ENCODE assay signal across 1 cellular context in the genomic region with DNA sequence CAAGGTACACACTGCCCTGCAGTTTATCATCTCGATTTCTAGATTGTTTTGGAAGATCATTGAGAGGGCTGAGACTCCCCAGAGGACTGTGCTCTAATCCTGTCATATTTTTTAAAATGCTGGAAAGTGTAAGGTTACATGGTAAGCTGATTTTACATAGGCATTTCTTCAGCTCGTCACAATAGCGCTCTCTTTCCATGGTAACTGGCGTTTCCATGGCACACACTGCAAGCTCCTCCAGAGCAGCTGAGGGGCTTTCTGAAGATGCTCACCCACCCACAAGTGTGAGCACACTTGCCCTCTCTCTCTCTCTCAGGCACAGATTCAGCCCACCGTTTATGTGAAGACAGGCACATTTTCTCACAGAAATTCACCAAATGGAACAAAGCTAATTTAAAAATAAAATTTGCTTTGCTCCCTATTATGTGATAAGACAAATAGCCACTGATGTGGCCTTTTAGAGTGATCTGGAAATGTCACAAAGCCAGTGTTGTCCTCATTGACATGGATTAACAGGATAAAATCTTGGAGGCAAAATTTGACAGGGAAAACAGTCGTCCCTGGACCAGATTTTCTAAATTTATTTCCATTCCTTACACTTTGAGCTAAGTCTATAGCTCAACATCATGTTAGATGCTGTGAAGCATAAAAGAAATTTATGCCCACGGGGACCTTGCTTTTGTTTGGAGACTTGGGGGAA.
TF ChIP-seq lines count a peak whose summit lies in the region.

No MANE protein-coding gene starts in this region.

TF ChIP-seq in GM23338, 12 proteins besides CTCF, POLR2A, EP300 and RAD21 (continued from another document):
- TF ChIP-seq, protein P1, sequence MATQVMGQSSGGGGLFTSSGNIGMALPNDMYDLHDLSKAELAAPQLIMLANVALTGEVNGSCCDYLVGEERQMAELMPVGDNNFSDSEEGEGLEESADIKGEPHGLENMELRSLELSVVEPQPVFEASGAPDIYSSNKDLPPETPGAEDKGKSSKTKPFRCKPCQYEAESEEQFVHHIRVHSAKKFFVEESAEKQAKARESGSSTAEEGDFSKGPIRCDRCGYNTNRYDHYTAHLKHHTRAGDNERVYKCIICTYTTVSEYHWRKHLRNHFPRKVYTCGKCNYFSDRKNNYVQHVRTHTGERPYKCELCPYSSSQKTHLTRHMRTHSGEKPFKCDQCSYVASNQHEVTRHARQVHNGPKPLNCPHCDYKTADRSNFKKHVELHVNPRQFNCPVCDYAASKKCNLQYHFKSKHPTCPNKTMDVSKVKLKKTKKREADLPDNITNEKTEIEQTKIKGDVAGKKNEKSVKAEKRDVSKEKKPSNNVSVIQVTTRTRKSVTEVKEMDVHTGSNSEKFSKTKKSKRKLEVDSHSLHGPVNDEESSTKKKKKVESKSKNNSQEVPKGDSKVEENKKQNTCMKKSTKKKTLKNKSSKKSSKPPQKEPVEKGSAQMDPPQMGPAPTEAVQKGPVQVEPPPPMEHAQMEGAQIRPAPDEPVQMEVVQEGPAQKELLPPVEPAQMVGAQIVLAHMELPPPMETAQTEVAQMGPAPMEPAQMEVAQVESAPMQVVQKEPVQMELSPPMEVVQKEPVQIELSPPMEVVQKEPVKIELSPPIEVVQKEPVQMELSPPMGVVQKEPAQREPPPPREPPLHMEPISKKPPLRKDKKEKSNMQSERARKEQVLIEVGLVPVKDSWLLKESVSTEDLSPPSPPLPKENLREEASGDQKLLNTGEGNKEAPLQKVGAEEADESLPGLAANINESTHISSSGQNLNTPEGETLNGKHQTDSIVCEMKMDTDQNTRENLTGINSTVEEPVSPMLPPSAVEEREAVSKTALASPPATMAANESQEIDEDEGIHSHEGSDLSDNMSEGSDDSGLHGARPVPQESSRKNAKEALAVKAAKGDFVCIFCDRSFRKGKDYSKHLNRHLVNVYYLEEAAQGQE (IDR thresholded peaks at IDR 0.05; ENCODE audit: unreplicated experiment) = no peak
- no peak for TF ChIP-seq JUNB (IDR thresholded peaks at IDR 0.05; ENCODE audit: unreplicated experiment)
- no peak for TF ChIP-seq ZNF114 (CRISPR knock-in tag; IDR thresholded peaks at IDR 0.05)
- TF ChIP-seq EZH2phosphoT487 (IDR thresholded peaks at IDR 0.05; ENCODE audit: unreplicated experiment) = no peak
- TF ChIP-seq, protein P2, sequence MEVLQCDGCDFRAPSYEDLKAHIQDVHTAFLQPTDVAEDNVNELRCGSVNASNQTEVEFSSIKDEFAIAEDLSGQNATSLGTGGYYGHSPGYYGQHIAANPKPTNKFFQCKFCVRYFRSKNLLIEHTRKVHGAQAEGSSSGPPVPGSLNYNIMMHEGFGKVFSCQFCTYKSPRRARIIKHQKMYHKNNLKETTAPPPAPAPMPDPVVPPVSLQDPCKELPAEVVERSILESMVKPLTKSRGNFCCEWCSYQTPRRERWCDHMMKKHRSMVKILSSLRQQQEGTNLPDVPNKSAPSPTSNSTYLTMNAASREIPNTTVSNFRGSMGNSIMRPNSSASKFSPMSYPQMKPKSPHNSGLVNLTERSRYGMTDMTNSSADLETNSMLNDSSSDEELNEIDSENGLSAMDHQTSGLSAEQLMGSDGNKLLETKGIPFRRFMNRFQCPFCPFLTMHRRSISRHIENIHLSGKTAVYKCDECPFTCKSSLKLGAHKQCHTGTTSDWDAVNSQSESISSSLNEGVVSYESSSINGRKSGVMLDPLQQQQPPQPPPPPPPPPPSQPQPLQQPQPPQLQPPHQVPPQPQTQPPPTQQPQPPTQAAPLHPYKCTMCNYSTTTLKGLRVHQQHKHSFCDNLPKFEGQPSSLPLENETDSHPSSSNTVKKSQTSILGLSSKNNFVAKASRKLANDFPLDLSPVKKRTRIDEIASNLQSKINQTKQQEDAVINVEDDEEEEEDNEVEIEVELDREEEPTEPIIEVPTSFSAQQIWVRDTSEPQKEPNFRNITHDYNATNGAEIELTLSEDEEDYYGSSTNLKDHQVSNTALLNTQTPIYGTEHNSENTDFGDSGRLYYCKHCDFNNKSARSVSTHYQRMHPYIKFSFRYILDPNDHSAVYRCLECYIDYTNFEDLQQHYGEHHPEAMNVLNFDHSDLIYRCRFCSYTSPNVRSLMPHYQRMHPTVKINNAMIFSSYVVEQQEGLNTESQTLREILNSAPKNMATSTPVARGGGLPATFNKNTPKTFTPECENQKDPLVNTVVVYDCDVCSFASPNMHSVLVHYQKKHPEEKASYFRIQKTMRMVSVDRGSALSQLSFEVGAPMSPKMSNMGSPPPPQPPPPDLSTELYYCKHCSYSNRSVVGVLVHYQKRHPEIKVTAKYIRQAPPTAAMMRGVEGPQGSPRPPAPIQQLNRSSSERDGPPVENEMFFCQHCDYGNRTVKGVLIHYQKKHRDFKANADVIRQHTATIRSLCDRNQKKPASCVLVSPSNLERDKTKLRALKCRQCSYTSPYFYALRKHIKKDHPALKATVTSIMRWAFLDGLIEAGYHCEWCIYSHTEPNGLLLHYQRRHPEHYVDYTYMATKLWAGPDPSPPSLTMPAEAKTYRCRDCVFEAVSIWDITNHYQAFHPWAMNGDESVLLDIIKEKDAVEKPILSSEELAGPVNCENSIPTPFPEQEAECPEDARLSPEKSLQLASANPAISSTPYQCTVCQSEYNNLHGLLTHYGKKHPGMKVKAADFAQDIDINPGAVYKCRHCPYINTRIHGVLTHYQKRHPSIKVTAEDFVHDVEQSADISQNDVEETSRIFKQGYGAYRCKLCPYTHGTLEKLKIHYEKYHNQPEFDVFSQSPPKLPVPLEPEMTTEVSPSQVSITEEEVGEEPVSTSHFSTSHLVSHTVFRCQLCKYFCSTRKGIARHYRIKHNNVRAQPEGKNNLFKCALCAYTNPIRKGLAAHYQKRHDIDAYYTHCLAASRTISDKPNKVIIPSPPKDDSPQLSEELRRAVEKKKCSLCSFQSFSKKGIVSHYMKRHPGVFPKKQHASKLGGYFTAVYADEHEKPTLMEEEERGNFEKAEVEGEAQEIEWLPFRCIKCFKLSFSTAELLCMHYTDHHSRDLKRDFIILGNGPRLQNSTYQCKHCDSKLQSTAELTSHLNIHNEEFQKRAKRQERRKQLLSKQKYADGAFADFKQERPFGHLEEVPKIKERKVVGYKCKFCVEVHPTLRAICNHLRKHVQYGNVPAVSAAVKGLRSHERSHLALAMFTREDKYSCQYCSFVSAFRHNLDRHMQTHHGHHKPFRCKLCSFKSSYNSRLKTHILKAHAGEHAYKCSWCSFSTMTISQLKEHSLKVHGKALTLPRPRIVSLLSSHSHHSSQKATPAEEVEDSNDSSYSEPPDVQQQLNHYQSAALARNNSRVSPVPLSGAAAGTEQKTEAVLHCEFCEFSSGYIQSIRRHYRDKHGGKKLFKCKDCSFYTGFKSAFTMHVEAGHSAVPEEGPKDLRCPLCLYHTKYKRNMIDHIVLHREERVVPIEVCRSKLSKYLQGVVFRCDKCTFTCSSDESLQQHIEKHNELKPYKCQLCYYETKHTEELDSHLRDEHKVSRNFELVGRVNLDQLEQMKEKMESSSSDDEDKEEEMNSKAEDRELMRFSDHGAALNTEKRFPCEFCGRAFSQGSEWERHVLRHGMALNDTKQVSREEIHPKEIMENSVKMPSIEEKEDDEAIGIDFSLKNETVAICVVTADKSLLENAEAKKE (CRISPR knock-in tag; IDR thresholded peaks at IDR 0.05) = no peak
